ENCODE assay signal across 19 cellular contexts in the genomic region with DNA sequence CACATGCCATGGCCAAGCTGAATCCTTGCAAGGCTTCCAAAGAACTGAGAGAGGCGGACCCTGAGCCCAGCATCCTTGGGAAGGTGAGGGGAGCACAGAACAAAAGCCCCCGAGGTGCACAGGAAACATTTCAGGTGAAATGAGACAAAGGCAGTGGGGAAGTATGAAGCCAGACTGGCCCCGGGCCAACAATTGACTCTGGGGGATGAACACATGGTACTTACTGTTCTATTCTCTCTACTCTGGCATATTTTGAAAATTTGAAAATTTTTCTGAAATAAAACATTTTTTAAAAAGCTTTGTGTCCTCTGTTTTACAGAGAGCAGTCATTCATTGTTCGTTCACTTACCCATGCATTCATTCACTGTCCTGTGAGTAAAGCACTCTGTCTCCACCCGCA.
"Had no signal": no experiment of that assay in that cellular context is flagged by ENCODE, and none has a peak within 500 bp of the region (broad histone marks: within the 10 kb centered on the region; RNA-seq: fewer than 3 reads in every experiment).

No MANE protein-coding gene starts in this region.

- H3K27ac ChIP-seq: heart right ventricle, left lung, lower lobe of right lung, right atrium auricular region, suprapubic skin, tibial artery, upper lobe of right lung had no signal

- H3K4me3 ChIP-seq: heart right ventricle, left lung, lower lobe of right lung, right atrium auricular region, suprapubic skin, tibial artery, upper lobe of right lung had no signal

- H3K9me3 ChIP-seq: heart right ventricle, left lung, lower lobe of right lung, right atrium auricular region, suprapubic skin, tibial artery, upper lobe of right lung had no signal

- DNase-seq: activated B cell treated with CpG ODN at 0.5 μM for 24 hours; activated CD4-positive, alpha-beta T cell treated with anti-CD3 and anti-CD28 coated beads, Interleukin-2, amount 50 U/mL, for 1 hour; activated CD8-positive, alpha-beta T cell treated with anti-CD3 and anti-CD28 coated beads for 36 hours; activated naive CD8-positive, alpha-beta T cell treated with anti-CD3 and anti-CD28 coated beads, Interleukin-2, amount 50 U/mL, for 24 hours; activated T-cell treated with anti-CD3 and anti-CD28 coated beads, Interleukin-2, amount 50 U/mL, for 4 hours; caudate nucleus; foreskin fibroblast; heart right ventricle; kidney glomerular epithelial cell; left lung; lower lobe of right lung; mesenchymal stem cell; naive thymus-derived CD8-positive, alpha-beta T cell; occipital lobe; stimulated activated naive CD4-positive, alpha-beta T cell; tibial artery; upper lobe of right lung had no signal

- H3K27me3 ChIP-seq: right atrium auricular region, upper lobe of right lung had no signal

- H3K36me3 ChIP-seq: heart right ventricle, left lung, lower lobe of right lung, right atrium auricular region, suprapubic skin, tibial artery, upper lobe of right lung had no signal

- H3K4me1 ChIP-seq: heart right ventricle, left lung, lower lobe of right lung, right atrium auricular region, suprapubic skin, tibial artery, upper lobe of right lung had no signal
